1 cellular context compared by ENCODE assay signal in the genomic region with DNA sequence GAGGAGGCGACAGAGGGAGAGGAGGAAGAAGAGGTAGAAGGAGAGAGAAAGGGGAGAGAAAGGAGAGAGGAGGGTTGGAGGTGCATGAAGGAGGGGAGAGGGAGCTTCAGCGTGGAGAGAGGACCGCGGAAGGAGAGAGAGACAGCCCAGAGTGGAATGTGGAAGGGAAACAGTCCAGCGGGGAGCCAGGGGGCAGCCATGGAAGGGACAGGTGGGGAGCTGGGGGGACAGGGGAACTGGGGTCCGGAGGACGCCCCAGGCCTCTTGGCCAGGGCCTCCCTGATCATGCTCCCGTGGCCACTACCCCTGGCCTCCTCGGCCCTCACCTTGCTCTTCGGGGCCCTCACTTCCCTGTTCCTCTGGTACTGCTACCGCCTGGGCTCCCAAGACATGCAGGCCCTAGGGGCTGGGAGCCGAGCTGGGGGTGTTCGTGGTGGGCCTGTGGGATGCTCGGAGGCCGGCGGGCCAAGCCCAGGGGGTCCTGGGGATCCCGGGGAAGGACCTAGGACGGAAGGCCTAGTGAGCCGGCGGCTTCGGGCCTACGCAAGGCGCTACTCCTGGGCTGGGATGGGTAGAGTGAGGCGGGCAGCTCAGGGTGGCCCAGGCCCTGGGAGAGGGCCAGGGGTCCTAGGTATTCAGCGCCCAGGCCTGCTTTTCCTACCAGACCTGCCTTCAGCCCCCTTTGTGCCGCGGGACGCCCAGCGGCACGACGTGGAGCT.
A peak's percentile ranks its signal among the peaks of the same experiment; 100 is the strongest.
TF ChIP-seq lines count a peak whose summit lies in the region.

No MANE protein-coding gene starts in this region.

TF ChIP-seq in HepG2, 621 proteins besides CTCF, POLR2A, EP300 and RAD21 (continued from another document and continues in another):
- TF ChIP-seq, protein P1, sequence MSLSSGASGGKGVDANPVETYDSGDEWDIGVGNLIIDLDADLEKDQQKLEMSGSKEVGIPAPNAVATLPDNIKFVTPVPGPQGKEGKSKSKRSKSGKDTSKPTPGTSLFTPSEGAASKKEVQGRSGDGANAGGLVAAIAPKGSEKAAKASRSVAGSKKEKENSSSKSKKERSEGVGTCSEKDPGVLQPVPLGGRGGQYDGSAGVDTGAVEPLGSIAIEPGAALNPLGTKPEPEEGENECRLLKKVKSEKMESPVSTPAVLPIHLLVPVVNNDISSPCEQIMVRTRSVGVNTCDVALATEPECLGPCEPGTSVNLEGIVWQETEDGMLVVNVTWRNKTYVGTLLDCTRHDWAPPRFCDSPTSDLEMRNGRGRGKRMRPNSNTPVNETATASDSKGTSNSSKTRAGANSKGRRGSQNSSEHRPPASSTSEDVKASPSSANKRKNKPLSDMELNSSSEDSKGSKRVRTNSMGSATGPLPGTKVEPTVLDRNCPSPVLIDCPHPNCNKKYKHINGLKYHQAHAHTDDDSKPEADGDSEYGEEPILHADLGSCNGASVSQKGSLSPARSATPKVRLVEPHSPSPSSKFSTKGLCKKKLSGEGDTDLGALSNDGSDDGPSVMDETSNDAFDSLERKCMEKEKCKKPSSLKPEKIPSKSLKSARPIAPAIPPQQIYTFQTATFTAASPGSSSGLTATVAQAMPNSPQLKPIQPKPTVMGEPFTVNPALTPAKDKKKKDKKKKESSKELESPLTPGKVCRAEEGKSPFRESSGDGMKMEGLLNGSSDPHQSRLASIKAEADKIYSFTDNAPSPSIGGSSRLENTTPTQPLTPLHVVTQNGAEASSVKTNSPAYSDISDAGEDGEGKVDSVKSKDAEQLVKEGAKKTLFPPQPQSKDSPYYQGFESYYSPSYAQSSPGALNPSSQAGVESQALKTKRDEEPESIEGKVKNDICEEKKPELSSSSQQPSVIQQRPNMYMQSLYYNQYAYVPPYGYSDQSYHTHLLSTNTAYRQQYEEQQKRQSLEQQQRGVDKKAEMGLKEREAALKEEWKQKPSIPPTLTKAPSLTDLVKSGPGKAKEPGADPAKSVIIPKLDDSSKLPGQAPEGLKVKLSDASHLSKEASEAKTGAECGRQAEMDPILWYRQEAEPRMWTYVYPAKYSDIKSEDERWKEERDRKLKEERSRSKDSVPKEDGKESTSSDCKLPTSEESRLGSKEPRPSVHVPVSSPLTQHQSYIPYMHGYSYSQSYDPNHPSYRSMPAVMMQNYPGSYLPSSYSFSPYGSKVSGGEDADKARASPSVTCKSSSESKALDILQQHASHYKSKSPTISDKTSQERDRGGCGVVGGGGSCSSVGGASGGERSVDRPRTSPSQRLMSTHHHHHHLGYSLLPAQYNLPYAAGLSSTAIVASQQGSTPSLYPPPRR (CRISPR knock-in tag; IDR thresholded peaks at IDR 0.05; ENCODE audit: borderline replicate concordance), result no peak
- TF ChIP-seq, protein P2, sequence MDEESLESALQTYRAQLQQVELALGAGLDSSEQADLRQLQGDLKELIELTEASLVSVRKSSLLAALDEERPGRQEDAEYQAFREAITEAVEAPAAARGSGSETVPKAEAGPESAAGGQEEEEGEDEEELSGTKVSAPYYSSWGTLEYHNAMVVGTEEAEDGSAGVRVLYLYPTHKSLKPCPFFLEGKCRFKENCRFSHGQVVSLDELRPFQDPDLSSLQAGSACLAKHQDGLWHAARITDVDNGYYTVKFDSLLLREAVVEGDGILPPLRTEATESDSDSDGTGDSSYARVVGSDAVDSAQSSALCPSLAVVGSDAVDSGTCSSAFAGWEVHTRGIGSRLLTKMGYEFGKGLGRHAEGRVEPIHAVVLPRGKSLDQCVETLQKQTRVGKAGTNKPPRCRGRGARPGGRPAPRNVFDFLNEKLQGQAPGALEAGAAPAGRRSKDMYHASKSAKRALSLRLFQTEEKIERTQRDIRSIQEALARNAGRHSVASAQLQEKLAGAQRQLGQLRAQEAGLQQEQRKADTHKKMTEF (CRISPR knock-in tag; IDR thresholded peaks at IDR 0.05), result peak; percentile 23; the same call in 1 of the 2 replicates
- TF ChIP-seq ZNF460 (CRISPR knock-in tag; IDR thresholded peaks at IDR 0.05; ENCODE audit: borderline replicate concordance), result no peak
- TF ChIP-seq MED1 (CRISPR knock-in tag; IDR thresholded peaks at IDR 0.05), result no peak
- no peak; the same call in 1 of the 2 replicates for TF ChIP-seq KMT2B (CRISPR knock-in tag; IDR thresholded peaks at IDR 0.05)
- no peak for TF ChIP-seq ZNF589 (CRISPR knock-in tag; conservative IDR thresholded peaks at IDR 0.05)
- TF ChIP-seq, protein P3, sequence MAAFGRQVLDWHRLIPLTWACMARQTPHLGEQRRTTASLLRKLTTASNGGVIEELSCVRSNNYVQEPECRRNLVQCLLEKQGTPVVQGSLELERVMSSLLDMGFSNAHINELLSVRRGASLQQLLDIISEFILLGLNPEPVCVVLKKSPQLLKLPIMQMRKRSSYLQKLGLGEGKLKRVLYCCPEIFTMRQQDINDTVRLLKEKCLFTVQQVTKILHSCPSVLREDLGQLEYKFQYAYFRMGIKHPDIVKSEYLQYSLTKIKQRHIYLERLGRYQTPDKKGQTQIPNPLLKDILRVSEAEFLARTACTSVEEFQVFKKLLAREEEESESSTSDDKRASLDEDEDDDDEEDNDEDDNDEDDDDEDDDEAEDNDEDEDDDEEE (CRISPR knock-in tag; IDR thresholded peaks at IDR 0.05), result no peak
- TF ChIP-seq ZNF30 (CRISPR knock-in tag; IDR thresholded peaks at IDR 0.05), result no peak
- TF ChIP-seq ZNF567 (CRISPR knock-in tag; IDR thresholded peaks at IDR 0.05; ENCODE audit: borderline replicate concordance), result no peak
- TF ChIP-seq, protein P4, sequence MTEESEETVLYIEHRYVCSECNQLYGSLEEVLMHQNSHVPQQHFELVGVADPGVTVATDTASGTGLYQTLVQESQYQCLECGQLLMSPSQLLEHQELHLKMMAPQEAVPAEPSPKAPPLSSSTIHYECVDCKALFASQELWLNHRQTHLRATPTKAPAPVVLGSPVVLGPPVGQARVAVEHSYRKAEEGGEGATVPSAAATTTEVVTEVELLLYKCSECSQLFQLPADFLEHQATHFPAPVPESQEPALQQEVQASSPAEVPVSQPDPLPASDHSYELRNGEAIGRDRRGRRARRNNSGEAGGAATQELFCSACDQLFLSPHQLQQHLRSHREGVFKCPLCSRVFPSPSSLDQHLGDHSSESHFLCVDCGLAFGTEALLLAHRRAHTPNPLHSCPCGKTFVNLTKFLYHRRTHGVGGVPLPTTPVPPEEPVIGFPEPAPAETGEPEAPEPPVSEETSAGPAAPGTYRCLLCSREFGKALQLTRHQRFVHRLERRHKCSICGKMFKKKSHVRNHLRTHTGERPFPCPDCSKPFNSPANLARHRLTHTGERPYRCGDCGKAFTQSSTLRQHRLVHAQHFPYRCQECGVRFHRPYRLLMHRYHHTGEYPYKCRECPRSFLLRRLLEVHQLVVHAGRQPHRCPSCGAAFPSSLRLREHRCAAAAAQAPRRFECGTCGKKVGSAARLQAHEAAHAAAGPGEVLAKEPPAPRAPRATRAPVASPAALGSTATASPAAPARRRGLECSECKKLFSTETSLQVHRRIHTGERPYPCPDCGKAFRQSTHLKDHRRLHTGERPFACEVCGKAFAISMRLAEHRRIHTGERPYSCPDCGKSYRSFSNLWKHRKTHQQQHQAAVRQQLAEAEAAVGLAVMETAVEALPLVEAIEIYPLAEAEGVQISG (CRISPR knock-in tag; IDR thresholded peaks at IDR 0.05), result peak; percentile 57
- TF ChIP-seq EHMT2 (IDR thresholded peaks at IDR 0.05; ENCODE audit: borderline replicate concordance, low read depth, low read length), result no peak
- peak; percentile 19 for TF ChIP-seq TEAD3 (CRISPR knock-in tag; optimal IDR thresholded peaks at IDR 0.05; ENCODE audit: borderline replicate concordance)
- TF ChIP-seq, protein P5, sequence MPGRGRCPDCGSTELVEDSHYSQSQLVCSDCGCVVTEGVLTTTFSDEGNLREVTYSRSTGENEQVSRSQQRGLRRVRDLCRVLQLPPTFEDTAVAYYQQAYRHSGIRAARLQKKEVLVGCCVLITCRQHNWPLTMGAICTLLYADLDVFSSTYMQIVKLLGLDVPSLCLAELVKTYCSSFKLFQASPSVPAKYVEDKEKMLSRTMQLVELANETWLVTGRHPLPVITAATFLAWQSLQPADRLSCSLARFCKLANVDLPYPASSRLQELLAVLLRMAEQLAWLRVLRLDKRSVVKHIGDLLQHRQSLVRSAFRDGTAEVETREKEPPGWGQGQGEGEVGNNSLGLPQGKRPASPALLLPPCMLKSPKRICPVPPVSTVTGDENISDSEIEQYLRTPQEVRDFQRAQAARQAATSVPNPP (CRISPR knock-in tag; IDR thresholded peaks at IDR 0.05), result no peak
- no peak for TF ChIP-seq ZNF878 (CRISPR knock-in tag; IDR thresholded peaks at IDR 0.05)
- no peak for TF ChIP-seq SMAD9 (CRISPR knock-in tag; IDR thresholded peaks at IDR 0.05)
- no peak for TF ChIP-seq DNMT3B (CRISPR knock-in tag; conservative IDR thresholded peaks at IDR 0.05)
- no peak for TF ChIP-seq SOX6 (IDR thresholded peaks at IDR 0.05)
- TF ChIP-seq SOX6 (CRISPR knock-in tag; IDR thresholded peaks at IDR 0.05), result no peak; the same call in 1 of the 2 replicates
- TF ChIP-seq SRF (IDR thresholded peaks at IDR 0.05; ENCODE audit: low read depth, low read length), result no peak
- TF ChIP-seq, protein P6, sequence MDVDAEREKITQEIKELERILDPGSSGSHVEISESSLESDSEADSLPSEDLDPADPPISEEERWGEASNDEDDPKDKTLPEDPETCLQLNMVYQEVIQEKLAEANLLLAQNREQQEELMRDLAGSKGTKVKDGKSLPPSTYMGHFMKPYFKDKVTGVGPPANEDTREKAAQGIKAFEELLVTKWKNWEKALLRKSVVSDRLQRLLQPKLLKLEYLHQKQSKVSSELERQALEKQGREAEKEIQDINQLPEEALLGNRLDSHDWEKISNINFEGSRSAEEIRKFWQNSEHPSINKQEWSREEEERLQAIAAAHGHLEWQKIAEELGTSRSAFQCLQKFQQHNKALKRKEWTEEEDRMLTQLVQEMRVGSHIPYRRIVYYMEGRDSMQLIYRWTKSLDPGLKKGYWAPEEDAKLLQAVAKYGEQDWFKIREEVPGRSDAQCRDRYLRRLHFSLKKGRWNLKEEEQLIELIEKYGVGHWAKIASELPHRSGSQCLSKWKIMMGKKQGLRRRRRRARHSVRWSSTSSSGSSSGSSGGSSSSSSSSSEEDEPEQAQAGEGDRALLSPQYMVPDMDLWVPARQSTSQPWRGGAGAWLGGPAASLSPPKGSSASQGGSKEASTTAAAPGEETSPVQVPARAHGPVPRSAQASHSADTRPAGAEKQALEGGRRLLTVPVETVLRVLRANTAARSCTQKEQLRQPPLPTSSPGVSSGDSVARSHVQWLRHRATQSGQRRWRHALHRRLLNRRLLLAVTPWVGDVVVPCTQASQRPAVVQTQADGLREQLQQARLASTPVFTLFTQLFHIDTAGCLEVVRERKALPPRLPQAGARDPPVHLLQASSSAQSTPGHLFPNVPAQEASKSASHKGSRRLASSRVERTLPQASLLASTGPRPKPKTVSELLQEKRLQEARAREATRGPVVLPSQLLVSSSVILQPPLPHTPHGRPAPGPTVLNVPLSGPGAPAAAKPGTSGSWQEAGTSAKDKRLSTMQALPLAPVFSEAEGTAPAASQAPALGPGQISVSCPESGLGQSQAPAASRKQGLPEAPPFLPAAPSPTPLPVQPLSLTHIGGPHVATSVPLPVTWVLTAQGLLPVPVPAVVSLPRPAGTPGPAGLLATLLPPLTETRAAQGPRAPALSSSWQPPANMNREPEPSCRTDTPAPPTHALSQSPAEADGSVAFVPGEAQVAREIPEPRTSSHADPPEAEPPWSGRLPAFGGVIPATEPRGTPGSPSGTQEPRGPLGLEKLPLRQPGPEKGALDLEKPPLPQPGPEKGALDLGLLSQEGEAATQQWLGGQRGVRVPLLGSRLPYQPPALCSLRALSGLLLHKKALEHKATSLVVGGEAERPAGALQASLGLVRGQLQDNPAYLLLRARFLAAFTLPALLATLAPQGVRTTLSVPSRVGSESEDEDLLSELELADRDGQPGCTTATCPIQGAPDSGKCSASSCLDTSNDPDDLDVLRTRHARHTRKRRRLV (CRISPR knock-in tag; IDR thresholded peaks at IDR 0.05), result no peak
- TF ChIP-seq RFXAP (CRISPR knock-in tag; IDR thresholded peaks at IDR 0.05; ENCODE audit: borderline replicate concordance), result no peak
- TF ChIP-seq, protein P7, sequence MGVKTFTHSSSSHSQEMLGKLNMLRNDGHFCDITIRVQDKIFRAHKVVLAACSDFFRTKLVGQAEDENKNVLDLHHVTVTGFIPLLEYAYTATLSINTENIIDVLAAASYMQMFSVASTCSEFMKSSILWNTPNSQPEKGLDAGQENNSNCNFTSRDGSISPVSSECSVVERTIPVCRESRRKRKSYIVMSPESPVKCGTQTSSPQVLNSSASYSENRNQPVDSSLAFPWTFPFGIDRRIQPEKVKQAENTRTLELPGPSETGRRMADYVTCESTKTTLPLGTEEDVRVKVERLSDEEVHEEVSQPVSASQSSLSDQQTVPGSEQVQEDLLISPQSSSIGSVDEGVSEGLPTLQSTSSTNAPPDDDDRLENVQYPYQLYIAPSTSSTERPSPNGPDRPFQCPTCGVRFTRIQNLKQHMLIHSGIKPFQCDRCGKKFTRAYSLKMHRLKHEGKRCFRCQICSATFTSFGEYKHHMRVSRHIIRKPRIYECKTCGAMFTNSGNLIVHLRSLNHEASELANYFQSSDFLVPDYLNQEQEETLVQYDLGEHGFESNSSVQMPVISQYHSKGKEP (CRISPR knock-in tag; IDR thresholded peaks at IDR 0.05), result no peak
- TF ChIP-seq ZNF839 (CRISPR knock-in tag; IDR thresholded peaks at IDR 0.05; ENCODE audit: borderline replicate concordance), result no peak
- TF ChIP-seq PHF21A (CRISPR knock-in tag; IDR thresholded peaks at IDR 0.05), result no peak
- no peak for TF ChIP-seq XRCC5 (optimal IDR thresholded peaks at IDR 0.05; ENCODE audit: low read length)
- no peak for TF ChIP-seq NFE2L1 (CRISPR knock-in tag; IDR thresholded peaks at IDR 0.05; ENCODE audit: borderline replicate concordance)
- TF ChIP-seq, protein P8, sequence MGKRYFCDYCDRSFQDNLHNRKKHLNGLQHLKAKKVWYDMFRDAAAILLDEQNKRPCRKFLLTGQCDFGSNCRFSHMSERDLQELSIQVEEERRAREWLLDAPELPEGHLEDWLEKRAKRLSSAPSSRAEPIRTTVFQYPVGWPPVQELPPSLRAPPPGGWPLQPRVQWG (CRISPR knock-in tag; IDR thresholded peaks at IDR 0.05; ENCODE audit: borderline replicate concordance, low read depth), result no peak
- TF ChIP-seq ZNF556 (CRISPR knock-in tag; IDR thresholded peaks at IDR 0.05; ENCODE audit: borderline replicate concordance), result 0 out of 2 replicates have a peak, but pooled peaks have one; percentile 2
- peak; percentile 70; the same call in 1 of the 2 replicates for TF ChIP-seq NPAS2 (CRISPR knock-in tag; IDR thresholded peaks at IDR 0.05; ENCODE audit: borderline replicate concordance)
- TF ChIP-seq CAMTA2 (CRISPR knock-in tag; IDR thresholded peaks at IDR 0.05; ENCODE audit: borderline replicate concordance), result peak; percentile 57; the same call in 1 of the 2 replicates
- peak; percentile 67; the same call in 1 of the 2 replicates for TF ChIP-seq ZFP82 (CRISPR knock-in tag; IDR thresholded peaks at IDR 0.05; ENCODE audit: borderline replicate concordance)
- TF ChIP-seq, protein P9, sequence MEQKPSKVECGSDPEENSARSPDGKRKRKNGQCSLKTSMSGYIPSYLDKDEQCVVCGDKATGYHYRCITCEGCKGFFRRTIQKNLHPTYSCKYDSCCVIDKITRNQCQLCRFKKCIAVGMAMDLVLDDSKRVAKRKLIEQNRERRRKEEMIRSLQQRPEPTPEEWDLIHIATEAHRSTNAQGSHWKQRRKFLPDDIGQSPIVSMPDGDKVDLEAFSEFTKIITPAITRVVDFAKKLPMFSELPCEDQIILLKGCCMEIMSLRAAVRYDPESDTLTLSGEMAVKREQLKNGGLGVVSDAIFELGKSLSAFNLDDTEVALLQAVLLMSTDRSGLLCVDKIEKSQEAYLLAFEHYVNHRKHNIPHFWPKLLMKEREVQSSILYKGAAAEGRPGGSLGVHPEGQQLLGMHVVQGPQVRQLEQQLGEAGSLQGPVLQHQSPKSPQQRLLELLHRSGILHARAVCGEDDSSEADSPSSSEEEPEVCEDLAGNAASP (CRISPR knock-in tag; IDR thresholded peaks at IDR 0.05; ENCODE audit: borderline replicate concordance), result no peak; the same call in 1 of the 2 replicates
